8 cellular contexts compared by ENCODE assay signal in the genomic region with DNA sequence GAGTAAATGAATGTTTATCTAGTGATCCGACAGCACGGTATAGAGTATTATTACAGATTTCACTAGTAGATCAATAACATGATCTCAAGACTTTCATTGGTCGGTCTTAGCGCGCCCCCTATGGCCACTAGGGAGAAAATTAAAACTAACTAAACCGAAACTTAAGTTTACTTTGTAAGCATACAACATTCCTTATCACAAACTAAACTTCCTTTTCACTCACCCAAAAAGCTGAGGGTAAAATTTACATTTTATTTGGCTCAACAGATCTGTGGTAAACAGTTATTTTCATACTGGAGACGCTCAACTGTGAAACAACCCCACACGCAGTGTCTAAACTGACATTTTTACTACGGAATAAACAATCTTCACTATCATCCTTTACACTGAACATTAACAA.
DNase-seq lines count a peak whose midpoint lies in the region; ATAC-seq, FAIRE-seq and TF ChIP-seq lines count a peak whose summit lies in the region.

No MANE protein-coding gene starts in this region.

- TF ChIP-seq CTCF in GM06990 (IDR thresholded peaks at IDR 0.05; ENCODE audit: insufficient read depth, low read length, poor library complexity, severe bottlenecking) = peak; percentile 72

- CTCF ChIA-PET in activated CD4-positive, alpha-beta memory T cell treated with anti-CD3 and anti-CD28 coated beads for 36 hours (lab: Charles Lee) = interaction anchor here (1.1 kb wide), 1 partner anchor 741 kb away, joined by 3 read pairs; no protein-coding TSS in a partner anchor

- H3K27me3 ChIP-seq in GM06990 (replicated peaks; ENCODE audit: control insufficient read depth, insufficient read depth, low read length) = no peaks in the 10 kb centered on the region

- peaks cover 5% of the 10 kb centered on the region for H3K9me3 Mint-ChIP-seq in activated CD4-positive, alpha-beta memory T cell treated with anti-CD3 and anti-CD28 coated beads for 36 hours

- H3K27me3 Mint-ChIP-seq in activated CD4-positive, alpha-beta memory T cell treated with anti-CD3 and anti-CD28 coated beads for 36 hours = no peaks in the 10 kb centered on the region

- in situ Hi-C loops in KBM-7 (cut with MboI; ENCODE audit: low pct_unique_long_range_greater_than_20kb, low sequenced_read_pairs) = no loop called here

- peak; percentile 60 for ATAC-seq in GM21381 (IDR thresholded peaks at IDR 0.05; ENCODE audit: unreplicated experiment)

- no peaks in the 10 kb centered on the region for H3K36me3 ChIP-seq in GM06990 (ENCODE audit: control insufficient read depth, insufficient read depth, low read length)

- intact Hi-C loops in activated CD4-positive, alpha-beta memory T cell treated with anti-CD3 and anti-CD28 coated beads for 36 hours (cut with micrococcal nuclease) = no loop called here

- FAIRE-seq in islet of Langerhans (lab: Jason Lieb, UNC) = peak; percentile 89

- H3K36me3 Mint-ChIP-seq in activated CD4-positive, alpha-beta memory T cell treated with anti-CD3 and anti-CD28 coated beads for 36 hours = no peaks in the 10 kb centered on the region

- DNase-seq in GM06990 (ENCODE audit: extremely low read depth, insufficient read length) (no peak), KBM-7 (peak; percentile 28), NCI-H446 (lab: John Stamatoyannopoulos, UW) (no peak), DMS79 (lab: John Stamatoyannopoulos, UW) (no peak)
- DNase-seq in activated CD4-positive, alpha-beta memory T cell treated with anti-CD3 and anti-CD28 coated beads for 36 hours = peak; percentile 12
- no peak for DNase-seq in stimulated activated naive CD4-positive, alpha-beta T cell (lab: John Stamatoyannopoulos, UW)

- H3K4me3 Mint-ChIP-seq in activated CD4-positive, alpha-beta memory T cell treated with anti-CD3 and anti-CD28 coated beads for 36 hours = peak overlapping the region; percentile 29

- H3K4me1 Mint-ChIP-seq in activated CD4-positive, alpha-beta memory T cell treated with anti-CD3 and anti-CD28 coated beads for 36 hours (ENCODE audit: low read depth) = no peaks in the 10 kb centered on the region

- POLR2A ChIA-PET in activated CD4-positive, alpha-beta memory T cell treated with anti-CD3 and anti-CD28 coated beads for 36 hours (lab: Charles Lee) = no interaction called here

- H3K27ac Mint-ChIP-seq in activated CD4-positive, alpha-beta memory T cell treated with anti-CD3 and anti-CD28 coated beads for 36 hours = no peak overlapping the region

- H3K4me3 ChIP-seq in GM06990 (replicated peaks; ENCODE audit: low read depth, low read length) = no peak overlapping the region

Comparison
In these comparisons a context has a peak if more than half of its experiments do, and no peak if none do; other contexts are left out.
1. DNase-seq: peak in KBM-7 (single experiment) and activated CD4-positive, alpha-beta memory T cell treated with anti-CD3 and anti-CD28 coated beads for 36 hours (single experiment); none in GM06990 (single experiment), NCI-H446 (0 of 2), DMS79 (single experiment) and stimulated activated naive CD4-positive, alpha-beta T cell (0 of 6).